Comparison of ENCODE assay signal across 8 cellular contexts in the genomic region with DNA sequence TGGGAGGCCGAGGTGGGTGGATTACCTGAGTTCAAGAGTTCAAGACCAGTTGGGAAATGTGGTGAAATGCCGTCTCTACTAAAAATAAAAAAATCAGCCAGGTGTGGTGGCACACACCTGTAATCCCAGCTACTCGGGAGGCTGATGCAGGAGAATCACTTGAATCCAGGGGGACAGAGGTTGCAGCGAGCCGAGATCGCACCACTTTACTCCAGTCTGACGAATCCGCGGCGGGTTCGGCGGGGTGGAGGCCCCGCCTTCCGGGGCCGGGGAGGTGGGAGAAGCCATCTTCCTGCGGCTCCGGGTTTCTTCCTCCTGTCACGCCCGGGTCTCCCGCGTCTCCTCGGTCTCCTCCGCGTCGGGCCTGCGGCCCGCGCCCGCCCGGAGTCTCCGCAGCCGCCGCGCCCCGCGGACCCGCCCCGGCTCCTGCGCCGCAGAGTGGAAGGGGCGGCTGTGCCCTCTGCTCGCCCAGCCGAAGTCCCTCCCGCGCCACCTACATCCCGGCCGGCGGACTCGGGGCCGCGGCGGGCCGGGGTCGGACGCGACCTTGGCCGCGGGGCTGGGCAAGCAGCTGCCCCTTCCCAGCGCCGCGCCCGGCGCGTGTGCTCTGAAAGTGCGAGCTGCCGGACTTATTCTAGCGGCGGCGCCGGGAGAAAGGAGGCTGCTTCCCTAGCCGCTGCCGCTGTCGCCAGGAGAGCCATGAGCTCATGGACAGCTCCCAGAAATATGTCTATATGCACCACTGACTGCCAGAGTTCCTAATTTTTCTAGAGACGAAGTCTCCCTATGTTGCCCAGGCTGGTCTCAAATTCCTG.
DNase-seq lines count a peak whose midpoint lies in the region; ATAC-seq and TF ChIP-seq lines count a peak whose summit lies in the region.
"Not testable (repeated sequence)": the region's sequence is repeated elsewhere in the genome, so short reads cannot be mapped to it uniquely, and the experiment has no call there.

No MANE protein-coding gene starts in this region.

- DNase-seq in BE2C, result peak; percentile 36
- DNase-seq in coronary artery (ENCODE audit: low spot score); iPS DF 6.9 (ENCODE audit: low read depth, low spot score): not testable (repeated sequence)
- DNase-seq in stimulated activated CD8-positive, alpha-beta memory T cell treated with anti-CD3 and anti-CD28 coated beads, Interleukin-4, amount 100 ng/mL, for 24 hours (ENCODE audit: low read depth), result peak; percentile 22

- not testable (repeated sequence) for H3K27me3 ChIP-seq in BE2C; iPS DF 6.9 (ENCODE audit: control insufficient read depth, insufficient read depth, low read length); neutrophil

- H3K36me3 Mint-ChIP-seq in T-helper 1 cell treated with Interleukin-12 subunit alpha and Interleukin-12 subunit beta and Interleukin-4 antibody, amounts not matched to agents 30 μg/mL and 1 μg/mL, for 36 hours (ENCODE audit: low read depth), result not testable (repeated sequence)
- H3K36me3 Mint-ChIP-seq in activated T-helper 17 cell treated with anti-CD3 and anti-CD28 coated beads, Interleukin-2, amount 50 U/mL, for 72 hours (ENCODE audit: low read depth), result peaks cover 58% of the 10 kb centered on the region

- not testable (repeated sequence) for H3K4me1 ChIP-seq in BE2C; iPS DF 6.9 (ENCODE audit: control insufficient read depth, insufficient read depth, low read length); neutrophil (ENCODE audit: control insufficient read depth in 1 of 2, insufficient read depth in 1 of 2, low read depth in 1 of 2, low read length in 1 of 2)

- peak; percentile 55 for ATAC-seq in HG02642 (IDR thresholded peaks at IDR 0.05; ENCODE audit: poor library complexity, unreplicated experiment)
- peak; percentile 90 for ATAC-seq in activated T-helper 17 cell treated with anti-CD3 and anti-CD28 coated beads, Interleukin-2, amount 50 U/mL, for 72 hours (replicated peaks)

- H3K27ac ChIP-seq in coronary artery, result peak overlapping the region in 1 of 2 donors; percentile 31
- not testable (repeated sequence) for H3K27ac ChIP-seq in iPS DF 6.9 (ENCODE audit: low read length); neutrophil

- TF ChIP-seq CTCF in BE2C (IDR thresholded peaks at IDR 0.05; ENCODE audit: low read depth, low read length); coronary artery (IDR thresholded peaks at IDR 0.05); neutrophil (IDR thresholded peaks at IDR 0.05): not testable (repeated sequence)

- no CpG with 5 or more reads among the region's 74 CpGs for WGBS in iPS DF 6.9 (ENCODE audit: insufficient coverage, insufficient read length)

- peak overlapping the region; percentile 80 for H3K4me3 Mint-ChIP-seq in T-helper 1 cell treated with Interleukin-12 subunit alpha and Interleukin-12 subunit beta and Interleukin-4 antibody, amounts not matched to agents 30 μg/mL and 1 μg/mL, for 36 hours
- H3K4me3 Mint-ChIP-seq in activated T-helper 17 cell treated with anti-CD3 and anti-CD28 coated beads, Interleukin-2, amount 50 U/mL, for 72 hours, result peak overlapping the region; percentile 66

- not testable (repeated sequence) for H3K36me3 ChIP-seq in BE2C; iPS DF 6.9 (ENCODE audit: control insufficient read depth, insufficient read depth, low read length); neutrophil

- H3K27me3 Mint-ChIP-seq in T-helper 1 cell treated with Interleukin-12 subunit alpha and Interleukin-12 subunit beta and Interleukin-4 antibody, amounts not matched to agents 30 μg/mL and 1 μg/mL, for 36 hours (ENCODE audit: low read depth); activated T-helper 17 cell treated with anti-CD3 and anti-CD28 coated beads, Interleukin-2, amount 50 U/mL, for 72 hours: not testable (repeated sequence)

- H3K4me1 Mint-ChIP-seq in T-helper 1 cell treated with Interleukin-12 subunit alpha and Interleukin-12 subunit beta and Interleukin-4 antibody, amounts not matched to agents 30 μg/mL and 1 μg/mL, for 36 hours (ENCODE audit: low read depth); activated T-helper 17 cell treated with anti-CD3 and anti-CD28 coated beads, Interleukin-2, amount 50 U/mL, for 72 hours: not testable (repeated sequence)

- not testable (repeated sequence) for H3K9me3 ChIP-seq in BE2C; iPS DF 6.9 (ENCODE audit: control insufficient read depth, insufficient read depth, low read length); neutrophil

- H3K9me3 Mint-ChIP-seq in T-helper 1 cell treated with Interleukin-12 subunit alpha and Interleukin-12 subunit beta and Interleukin-4 antibody, amounts not matched to agents 30 μg/mL and 1 μg/mL, for 36 hours; activated T-helper 17 cell treated with anti-CD3 and anti-CD28 coated beads, Interleukin-2, amount 50 U/mL, for 72 hours: not testable (repeated sequence)

- H3K4me3 ChIP-seq in BE2C (ENCODE audit: low read depth, low read length) (peak overlapping the region; percentile 48), coronary artery (peak overlapping the region; percentile 60), iPS DF 6.9 (ENCODE audit: low read length) (peak overlapping the region; percentile 22; the same call in 1 of the 2 replicates), neutrophil (ENCODE audit: low read depth in 1 of 2, low read length in 1 of 2) (peak overlapping the region; percentile 50 to 52)

- H3K27ac Mint-ChIP-seq in T-helper 1 cell treated with Interleukin-12 subunit alpha and Interleukin-12 subunit beta and Interleukin-4 antibody, amounts not matched to agents 30 μg/mL and 1 μg/mL, for 36 hours; activated T-helper 17 cell treated with anti-CD3 and anti-CD28 coated beads, Interleukin-2, amount 50 U/mL, for 72 hours: not testable (repeated sequence)
